22 cellular contexts compared by ENCODE assay signal in the genomic region with DNA sequence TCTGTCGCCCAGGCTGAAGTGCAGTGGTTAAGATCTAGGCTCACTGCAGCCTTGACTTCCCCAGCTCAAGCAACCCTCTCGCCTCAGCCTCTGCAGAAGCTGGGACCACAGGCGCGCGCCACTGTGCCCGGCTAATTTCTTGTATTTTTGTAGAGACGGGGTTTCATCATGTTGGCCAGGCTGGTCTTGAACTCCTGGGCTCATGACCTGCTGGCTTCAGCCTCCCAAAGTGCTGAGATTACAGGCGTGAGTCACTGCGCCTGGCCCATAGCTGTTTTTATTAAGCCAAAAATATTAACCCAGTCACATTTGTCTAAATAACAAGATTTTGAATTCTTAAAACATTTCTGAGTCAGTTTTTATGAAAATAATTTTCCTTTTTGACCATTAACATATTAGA. TPM values are rescaled to one million over a fixed set of nuclear protein-coding genes. Genes with fewer than 3 reads are reported as not detected.
DNase-seq lines count a peak whose midpoint lies in the region; ATAC-seq and TF ChIP-seq lines count a peak whose summit lies in the region.
"Had no signal": no experiment of that assay in that cellular context is flagged by ENCODE, and none has a peak within 500 bp of the region (broad histone marks: within the 10 kb centered on the region; RNA-seq: fewer than 3 reads in every experiment).

No MANE protein-coding gene starts in this region.

- H3K4me2 ChIP-seq in mammary epithelial cell (ENCODE audit: insufficient read depth, low read depth, low read length): no peak overlapping the region
- no peak overlapping the region for H3K4me2 ChIP-seq in parathyroid adenoma (ENCODE audit: low read length)
- H3K4me2 ChIP-seq: BLaER1 treated with 17β-estradiol and CSF1 and Interleukin-3, amounts not matched to agents 10 nM and 100 nM had no signal

- no peak for TF ChIP-seq POLR2A in breast epithelium (IDR thresholded peaks at IDR 0.05)
- TF ChIP-seq POLR2A in gastroesophageal sphincter (IDR thresholded peaks at IDR 0.05): no peak

- dilution Hi-C loops in mammary epithelial cell (cut with HindIII; ENCODE audit: low sequenced_read_pairs): loop anchor here (5.0 kb wide), 1 partner anchor 93 kb away; no protein-coding TSS in a partner anchor

- H3K4me3 ChIP-seq in breast epithelium (peak overlapping the region in 2 of 3 donors; percentile 35 to 62), mammary epithelial cell (replicated peaks in 1 of 3; ENCODE audit: insufficient read depth in 1 of 3, low read depth in 2 of 3, low read length in 3 of 3) (no peak overlapping the region), gastroesophageal sphincter (peak overlapping the region in 1 of 2 donors; percentile 50), parathyroid adenoma (ENCODE audit: low read depth, low read length) (no peak overlapping the region), aorta (ENCODE audit: low read length in 2 of 2) (no peak overlapping the region)
- H3K4me3 ChIP-seq: BLaER1 treated with 17β-estradiol and CSF1 and Interleukin-3, amounts not matched to agents 10 nM and 100 nM had no signal

- CTCF ChIA-PET in mammary epithelial cell (lab: Charles Lee; ENCODE audit: low non-redundant PET): no interaction called here

- H3K79me2 ChIP-seq in mammary epithelial cell (ENCODE audit: insufficient read depth, low read length): no peaks in the 10 kb centered on the region
- H3K79me2 ChIP-seq in parathyroid adenoma: no peaks in the 10 kb centered on the region

- H3K4me1 ChIP-seq in breast epithelium (no peaks in the 10 kb centered on the region), mammary epithelial cell (ENCODE audit: insufficient read depth, low read length) (peaks cover 5% of the 10 kb centered on the region), gastroesophageal sphincter (peaks cover 0 to 14% (median 4%) of the 10 kb centered on the region in 3 donors), parathyroid adenoma (no peaks in the 10 kb centered on the region), aorta (ENCODE audit: control insufficient read depth in 1 of 2, insufficient read depth in 2 of 2, low read length in 2 of 2) (no peaks in the 10 kb centered on the region)
- H3K4me1 ChIP-seq: SJCRH30 had no signal

- no peak overlapping the region for H2AFZ ChIP-seq in mammary epithelial cell (ENCODE audit: low read depth, low read length)
- H2AFZ ChIP-seq in parathyroid adenoma: peak overlapping the region; percentile 73

- 96% methylated on average over 8 of the region's 9 CpGs for WGBS in mammary epithelial cell (ENCODE audit: low coverage, missing lambda C conversion rate)
- 65 to 68% methylated on average over 5 to 6 of the region's 9 CpGs for WGBS in gastroesophageal sphincter (ENCODE audit: low coverage in 1 of 2), 2 donors
- 8 to 13% methylated on average over 9 of the region's 9 CpGs for WGBS in aorta, 2 donors

- TF ChIP-seq CTCF in breast epithelium (IDR thresholded peaks at IDR 0.05): no peak
- no peak for TF ChIP-seq CTCF in mammary epithelial cell (conservative IDR thresholded peaks at IDR 0.05 in 1 of 2, IDR thresholded peaks at IDR 0.05 in 1 of 2; ENCODE audit: extremely low read depth in 1 of 2, insufficient read depth in 1 of 2, low read depth in 1 of 2, low read length in 2 of 2)
- no peak for TF ChIP-seq CTCF in gastroesophageal sphincter (IDR thresholded peaks at IDR 0.05)
- no peak for TF ChIP-seq CTCF in parathyroid adenoma (IDR thresholded peaks at IDR 0.05)

- BruUV-seq in mammary epithelial cell (replicated peaks; lab: Mats Ljungman, UMichigan): no TSS peak

- H3K36me3 ChIP-seq in breast epithelium (no peaks in the 10 kb centered on the region), mammary epithelial cell (ENCODE audit: insufficient read depth, low read length) (no peaks in the 10 kb centered on the region), gastroesophageal sphincter (no peaks in the 10 kb centered on the region), parathyroid adenoma (ENCODE audit: control insufficient read depth, insufficient read depth, low read length) (no peaks in the 10 kb centered on the region), aorta (ENCODE audit: control insufficient read depth in 1 of 2, insufficient read depth in 2 of 2, low read length in 1 of 2) (no peaks in the 10 kb centered on the region)
- H3K36me3 ChIP-seq: neutrophil, SJCRH30, upper lobe of left lung had no signal

- no peak overlapping the region for H3K4me3 Mint-ChIP-seq in activated naive CD8-positive, alpha-beta T cell treated with anti-CD3 and anti-CD28 coated beads, Interleukin-2, amount 50 U/mL, for 24 hours
- H3K4me3 Mint-ChIP-seq: activated CD4-positive, alpha-beta memory T cell treated with anti-CD3 and anti-CD28 coated beads for 36 hours; activated naive CD4-positive, alpha-beta T cell treated with anti-CD3 and anti-CD28 coated beads for 36 hours; T-helper 2 cell treated with Interferon-gamma antibody and Interleukin-4, amounts not matched to agents 5 μg/mL and 100 μg/mL, for 36 hours; WTC11 had no signal

- H3K27ac ChIP-seq in breast epithelium: no peak overlapping the region
- no peak overlapping the region for H3K27ac ChIP-seq in mammary epithelial cell (ENCODE audit: insufficient read depth, low read depth, low read length)
- H3K27ac ChIP-seq in gastroesophageal sphincter: peak overlapping the region in 2 of 4 donors; percentile 72 to 78
- H3K27ac ChIP-seq in parathyroid adenoma: no peak overlapping the region
- peak overlapping the region in 1 of 2 donors; percentile 67 for H3K27ac ChIP-seq in aorta (ENCODE audit: low read depth in 1 of 2, low read length in 2 of 2)
- H3K27ac ChIP-seq: BLaER1 treated with 17β-estradiol and CSF1 and Interleukin-3, amounts not matched to agents 10 nM and 100 nM; HL-60; neutrophil; SJCRH30 had no signal

- peaks cover 15% of the 10 kb centered on the region for H3K9me3 Mint-ChIP-seq in activated naive CD8-positive, alpha-beta T cell treated with anti-CD3 and anti-CD28 coated beads, Interleukin-2, amount 50 U/mL, for 24 hours

- H3K36me3 Mint-ChIP-seq in activated naive CD8-positive, alpha-beta T cell treated with anti-CD3 and anti-CD28 coated beads, Interleukin-2, amount 50 U/mL, for 24 hours (ENCODE audit: low read depth): peaks cover 8% of the 10 kb centered on the region
- H3K36me3 Mint-ChIP-seq: activated CD4-positive, alpha-beta memory T cell treated with anti-CD3 and anti-CD28 coated beads for 36 hours had no signal

- DNase-seq in breast epithelium (ENCODE audit: low spot score in 2 of 2): no peak
- DNase-seq in mammary epithelial cell: no peak
- peak in 1 of 2 donors; percentile 77 for DNase-seq in aorta
- DNase-seq in activated naive CD8-positive, alpha-beta T cell treated with anti-CD3 and anti-CD28 coated beads, Interleukin-2, amount 50 U/mL, for 24 hours: no peak
- DNase-seq: activated T-cell treated with anti-CD3 and anti-CD28 coated beads, Interleukin-2, amount 50 U/mL, for 1 hour; OCI-M1 had no signal

- no peaks in the 10 kb centered on the region for H3K4me1 Mint-ChIP-seq in activated naive CD8-positive, alpha-beta T cell treated with anti-CD3 and anti-CD28 coated beads, Interleukin-2, amount 50 U/mL, for 24 hours

- no peaks in the 10 kb centered on the region for H4K20me1 ChIP-seq in mammary epithelial cell (ENCODE audit: insufficient read depth, low read length)
- H4K20me1 ChIP-seq: BLaER1 treated with 17β-estradiol and CSF1 and Interleukin-3, amounts not matched to agents 10 nM and 100 nM had no signal

- H3K27me3 ChIP-seq in breast epithelium (no peaks in the 10 kb centered on the region), mammary epithelial cell (ENCODE audit: insufficient read depth, low read length) (no peaks in the 10 kb centered on the region), gastroesophageal sphincter (no peaks in the 10 kb centered on the region), parathyroid adenoma (ENCODE audit: control insufficient read depth, insufficient read depth, low read length) (no peaks in the 10 kb centered on the region), aorta (ENCODE audit: control insufficient read depth in 1 of 2, insufficient read depth in 2 of 2, low read length in 1 of 2) (no peaks in the 10 kb centered on the region)
- H3K27me3 ChIP-seq: BLaER1 treated with 17β-estradiol and CSF1 and Interleukin-3, amounts not matched to agents 10 nM and 100 nM; SJCRH30; upper lobe of left lung had no signal

- intact Hi-C loops in breast epithelium (cut with DNase I; ENCODE audit: low total_unique reads): no loop called here
- intact Hi-C loops in mammary epithelial cell (cut with micrococcal nuclease): no loop called here
- intact Hi-C loops in aorta (cut with DNase I): loop anchor here (5.0 kb wide), 3 partner anchors 43 to 168 kb away; partner anchors contain the start of genes GPR17 (in 1 of the 2) and IWS1 (in 1 of the 2)

- ATAC-seq in gastroesophageal sphincter: peak; percentile 47
- ATAC-seq in aorta (ENCODE audit: low FRiP score): peak; percentile 76
- ATAC-seq in HG02938 (IDR thresholded peaks at IDR 0.05; ENCODE audit: unreplicated experiment): no peak
- no peak for ATAC-seq in HG03025 (IDR thresholded peaks at IDR 0.05; ENCODE audit: low FRiP score, unreplicated experiment)
- no peak for ATAC-seq in activated naive CD8-positive, alpha-beta T cell treated with anti-CD3 and anti-CD28 coated beads, Interleukin-2, amount 50 U/mL, for 24 hours

- no peak for TF ChIP-seq EP300 in gastroesophageal sphincter (IDR thresholded peaks at IDR 0.05)

- H3K27ac Mint-ChIP-seq in activated naive CD8-positive, alpha-beta T cell treated with anti-CD3 and anti-CD28 coated beads, Interleukin-2, amount 50 U/mL, for 24 hours: no peak overlapping the region
- H3K27ac Mint-ChIP-seq: activated CD4-positive, alpha-beta memory T cell treated with anti-CD3 and anti-CD28 coated beads for 36 hours; activated naive CD4-positive, alpha-beta T cell treated with anti-CD3 and anti-CD28 coated beads for 36 hours; IgD-negative memory B cell; T-helper 2 cell treated with Interferon-gamma antibody and Interleukin-4, amounts not matched to agents 5 μg/mL and 100 μg/mL, for 36 hours; WTC11 had no signal

- H3K9ac ChIP-seq in mammary epithelial cell (ENCODE audit: insufficient read depth, low read length) (no peak overlapping the region), parathyroid adenoma (no peak overlapping the region)
- H3K9ac ChIP-seq: BLaER1 treated with 17β-estradiol and CSF1 and Interleukin-3, amounts not matched to agents 10 nM and 100 nM had no signal

- H3K27me3 Mint-ChIP-seq in activated naive CD8-positive, alpha-beta T cell treated with anti-CD3 and anti-CD28 coated beads, Interleukin-2, amount 50 U/mL, for 24 hours: no peaks in the 10 kb centered on the region
- H3K27me3 Mint-ChIP-seq: activated CD4-positive, alpha-beta memory T cell treated with anti-CD3 and anti-CD28 coated beads for 36 hours; IgD-negative memory B cell had no signal

- H3K9me3 ChIP-seq in breast epithelium (peaks cover 9% of the 10 kb centered on the region in 2 donors), mammary epithelial cell (replicated peaks; ENCODE audit: insufficient read depth, low read length) (peaks cover 4% of the 10 kb centered on the region), gastroesophageal sphincter (no peaks in the 10 kb centered on the region), parathyroid adenoma (ENCODE audit: control insufficient read depth, low read length) (no peaks in the 10 kb centered on the region), aorta (ENCODE audit: control insufficient read depth, low read length) (no peaks in the 10 kb centered on the region)

- in situ Hi-C loops in mammary epithelial cell (cut with MboI; ENCODE audit: low sequenced_read_pairs in 2 of 2): no loop called here

RNA-seq across cellular contexts. Expression of gene SFT2D3, which starts 6.3 kb away (rescaled TPM):
- 10 to 100 TPM in 2 of 3 donors, 1 to 10 TPM in 1; 9.8 to 12.3 (median 10.9) TPM for total RNA-seq in breast epithelium
- 1 to 10 TPM; 3.2 to 9.2 TPM for total RNA-seq in mammary epithelial cell
- polyA plus RNA-seq in mammary epithelial cell: 2.1 TPM
- 0.16 TPM for polyA minus RNA-seq in mammary epithelial cell
- 10 to 100 TPM in 2 of 4 donors, 1 to 10 TPM in 2; 7.2 to 15.2 (median 10.3) TPM for total RNA-seq in gastroesophageal sphincter
- total RNA-seq in aorta: 1 to 10 TPM; 3.8 to 4.9 TPM
- 1 to 10 TPM; 3.3 to 4.2 TPM for polyA plus RNA-seq in aorta
- polyA plus RNA-seq: IgD-negative memory B cell had no signal

RNA-seq across cellular contexts. Expression of gene LIMS2, which starts 19.7 kb away (rescaled TPM):
- total RNA-seq in breast epithelium (10 to 100 TPM in 2 of 3 donors, 1 to 10 TPM in 1; 9.5 to 27.9 (median 19.4) TPM), mammary epithelial cell (1 to 10 TPM in 1 of 2 donors, under 1 TPM in 1; 0.42 to 8.0 TPM), gastroesophageal sphincter (100 to 1,000 TPM in 3 of 4 donors, 10 to 100 TPM in 1; 81.4 to 275 (median 124) TPM), aorta (100 to 1,000 TPM; 189 to 248 TPM)
- polyA plus RNA-seq in mammary epithelial cell (0.10 TPM), aorta (1,000 to 10,000 TPM in 1 of 2 donors, 100 to 1,000 TPM in 1; 188 to 2,193 TPM)
- not detected for polyA minus RNA-seq in mammary epithelial cell
- total RNA-seq: MCF 10A had no signal

RNA-seq across cellular contexts. Expression of gene GPR17, which starts 49.0 kb away (rescaled TPM):
- total RNA-seq in breast epithelium: not detected
- not detected for total RNA-seq in mammary epithelial cell
- not detected for polyA plus RNA-seq in mammary epithelial cell
- not detected for polyA minus RNA-seq in mammary epithelial cell
- total RNA-seq in gastroesophageal sphincter: under 1 TPM in 1 of 4 donors, not detected in 3; 0.35 TPM
- under 1 TPM in 1 of 2 donors, not detected in 1; 0.16 TPM for total RNA-seq in aorta
- polyA plus RNA-seq in aorta: 1 to 10 TPM in 1 of 2 donors, under 1 TPM in 1; 0.63 to 3.7 TPM
- total RNA-seq: activated CD4-positive, alpha-beta memory T cell treated with anti-CD3 and anti-CD28 coated beads for 36 hours; activated naive CD4-positive, alpha-beta T cell treated with anti-CD3 and anti-CD28 coated beads for 36 hours; fibroblast of villous mesenchyme; MCF 10A; SJCRH30; WTC11 had no signal
- polyA plus RNA-seq: IgD-negative memory B cell had no signal

Comparison
In these comparisons a context has a peak if more than half of its experiments do, and no peak if none do; other contexts are left out.
1. H3K4me3 ChIP-seq: peak in breast epithelium (2 of 3); none in mammary epithelial cell (0 of 3), parathyroid adenoma (single experiment) and aorta (0 of 2).
2. ATAC-seq: peak in gastroesophageal sphincter (single experiment) and aorta (single experiment); none in HG02938 (single experiment), HG03025 (single experiment) and activated naive CD8-positive, alpha-beta T cell treated with anti-CD3 and anti-CD28 coated beads, Interleukin-2, amount 50 U/mL, for 24 hours (single experiment).
3. intact Hi-C loops: an anchor here in aorta (5.0 kb wide); none called in breast epithelium and mammary epithelial cell.